ENCODE assay signal across 25 cellular contexts in the genomic region with DNA sequence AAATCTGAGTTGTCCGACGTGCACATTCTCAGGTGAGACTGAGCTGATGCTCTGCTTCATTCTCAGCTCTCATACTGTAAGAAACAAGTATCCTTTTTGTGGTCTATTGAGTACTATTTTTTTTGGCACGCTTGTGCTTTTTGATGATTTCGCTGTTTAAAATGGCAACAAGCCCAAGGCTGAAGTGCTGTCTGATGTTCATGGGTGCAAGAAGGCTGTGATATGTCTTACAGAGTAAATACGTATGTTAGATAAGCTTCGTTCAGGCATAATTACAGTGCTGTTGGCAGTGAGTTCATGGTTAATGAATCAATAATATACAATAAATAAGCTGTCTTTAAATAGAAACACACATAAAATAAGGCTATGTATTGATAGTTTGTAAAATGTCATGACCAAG. TPM values are rescaled to one million over a fixed set of nuclear protein-coding genes. Genes with fewer than 3 reads are reported as not detected.
DNase-seq lines count a peak whose midpoint lies in the region; ATAC-seq, FAIRE-seq and TF ChIP-seq lines count a peak whose summit lies in the region.
"Had no signal": no experiment of that assay in that cellular context is flagged by ENCODE, and none has a peak within 500 bp of the region (broad histone marks: within the 10 kb centered on the region; RNA-seq: fewer than 3 reads in every experiment).

No MANE protein-coding gene starts in this region.

- TF ChIP-seq CTCF in choroid plexus epithelial cell (conservative IDR thresholded peaks at IDR 0.05; ENCODE audit: low read depth, low read length) (no peak), nephron (IDR thresholded peaks at IDR 0.05; ENCODE audit: unreplicated experiment in 3 of 3) (no peak), foreskin keratinocyte (conservative IDR thresholded peaks at IDR 0.05) (no peak)

- no peaks in the 10 kb centered on the region for H3K9me3 Mint-ChIP-seq in nephron
- H3K9me3 Mint-ChIP-seq: CD8-positive, alpha-beta memory T cell; naive B cell; stimulated activated naive CD8-positive, alpha-beta T cell treated with anti-CD3 and anti-CD28 coated beads, Interleukin-15, amount 100 ng/mL, for 72 hours had no signal

- FAIRE-seq in frontal cortex (lab: Jason Lieb, UNC): no peak

- H3K27ac Mint-ChIP-seq in nephron: peak overlapping the region; percentile 27 to 68 (median 55)
- H3K27ac Mint-ChIP-seq: activated CD4-positive, alpha-beta T cell treated with anti-CD3 and anti-CD28 coated beads for 36 hours; CD8-positive, alpha-beta memory T cell; naive B cell; stimulated activated naive CD8-positive, alpha-beta T cell treated with anti-CD3 and anti-CD28 coated beads, Interleukin-15, amount 100 ng/mL, for 72 hours had no signal

- no peak overlapping the region for H3K27ac ChIP-seq in foreskin keratinocyte
- H3K27ac ChIP-seq: parathyroid adenoma, Peyer's patch, sigmoid colon, upper lobe of left lung had no signal

- no peak overlapping the region for H3K4me3 ChIP-seq in choroid plexus epithelial cell (ENCODE audit: low read depth, low read length)
- H3K4me3 ChIP-seq: Peyer's patch, sigmoid colon, upper lobe of left lung had no signal

- no peaks in the 10 kb centered on the region for H3K4me1 ChIP-seq in foreskin keratinocyte
- H3K4me1 ChIP-seq: parathyroid adenoma, Peyer's patch, sigmoid colon had no signal

- no peaks in the 10 kb centered on the region for H3K27me3 ChIP-seq in foreskin keratinocyte
- H3K27me3 ChIP-seq: Peyer's patch, sigmoid colon, upper lobe of left lung had no signal

- H3K27me3 Mint-ChIP-seq in nephron (ENCODE audit: low read depth): no peaks in the 10 kb centered on the region
- H3K27me3 Mint-ChIP-seq: activated CD4-positive, alpha-beta T cell treated with anti-CD3 and anti-CD28 coated beads for 36 hours; CD8-positive, alpha-beta memory T cell; naive B cell; stimulated activated naive CD8-positive, alpha-beta T cell treated with anti-CD3 and anti-CD28 coated beads, Interleukin-15, amount 100 ng/mL, for 72 hours had no signal

- no peak for ATAC-seq in foreskin keratinocyte
- ATAC-seq: activated CD4-positive, alpha-beta T cell treated with anti-CD3 and anti-CD28 coated beads for 36 hours; stimulated activated naive CD8-positive, alpha-beta T cell treated with anti-CD3 and anti-CD28 coated beads, Interleukin-15, amount 100 ng/mL, for 72 hours had no signal

- H3K36me3 Mint-ChIP-seq in nephron (ENCODE audit: low read depth): peaks cover 57% of the 10 kb centered on the region

- H3K4me3 Mint-ChIP-seq in nephron: no peak overlapping the region
- H3K4me3 Mint-ChIP-seq: activated CD4-positive, alpha-beta T cell treated with anti-CD3 and anti-CD28 coated beads for 36 hours; CD8-positive, alpha-beta memory T cell; naive B cell; stimulated activated naive CD8-positive, alpha-beta T cell treated with anti-CD3 and anti-CD28 coated beads, Interleukin-15, amount 100 ng/mL, for 72 hours had no signal

- H3K4me1 Mint-ChIP-seq in nephron: peaks cover 10% of the 10 kb centered on the region
- H3K4me1 Mint-ChIP-seq: activated CD4-positive, alpha-beta T cell treated with anti-CD3 and anti-CD28 coated beads for 36 hours; naive B cell; stimulated activated naive CD8-positive, alpha-beta T cell treated with anti-CD3 and anti-CD28 coated beads, Interleukin-15, amount 100 ng/mL, for 72 hours had no signal

- peak; percentile 53 for DNase-seq in Daoy (ENCODE audit: low read depth)
- DNase-seq in NCI-H2196 (lab: John Stamatoyannopoulos, UW; ENCODE audit: unreplicated experiment): peak; percentile 65
- DNase-seq in choroid plexus epithelial cell (ENCODE audit: low read depth): peak; percentile 93
- no peak for DNase-seq in frontal cortex (ENCODE audit: low spot score in 2 of 2)
- no peak for DNase-seq in NCI-H1694 (lab: John Stamatoyannopoulos, UW)
- DNase-seq in foreskin keratinocyte: no peak
- no peak for DNase-seq in NCI-H2171 (lab: John Stamatoyannopoulos, UW)
- DNase-seq: activated CD4-positive, alpha-beta T cell treated with anti-CD3 and anti-CD28 coated beads for 36 hours; activated CD8-positive, alpha-beta memory T cell treated with anti-CD3 and anti-CD28 coated beads, Interleukin-2, amount 50 U/mL, for 4 hours; activated gamma-delta T cell; amniotic stem cell; CD8-positive, alpha-beta memory T cell; H7; MV-4-11; naive B cell; NCI-H2107; NCI-H748 treated with DMSO at 0.1 percent for 48 hours; Peyer's patch; sigmoid colon; stimulated activated CD4-positive, alpha-beta T cell treated with anti-CD3 and anti-CD28 coated beads, Interleukin-2, amount 100 ng/mL, for 24 hours; stimulated activated naive CD8-positive, alpha-beta T cell treated with anti-CD3 and anti-CD28 coated beads, Interleukin-15, amount 100 ng/mL, for 72 hours; T1000; upper lobe of left lung had no signal

RNA-seq across cellular contexts. Expression of gene AQR, which starts 27.2 kb away (rescaled TPM):
- total RNA-seq in Daoy (2014; rRNA removed; shearing (Covaris generic)): 21.5 and 23.1 TPM in 2 replicates
- 39.1 TPM for total RNA-seq in frontal cortex
- total RNA-seq in foreskin keratinocyte: 30.0 and 34.0 TPM in 2 replicates
- polyA plus RNA-seq in foreskin keratinocyte: 21.3 and 29.1 TPM in 2 replicates

RNA-seq across cellular contexts. Expression of gene ZNF770, which starts 45.7 kb away (rescaled TPM):
- total RNA-seq in Daoy (2014; rRNA removed; shearing (Covaris generic)): 13.1 and 15.7 TPM in 2 replicates
- total RNA-seq in frontal cortex (115 TPM), foreskin keratinocyte (34.8 and 38.5 TPM in 2 replicates)
- polyA plus RNA-seq in foreskin keratinocyte: 7.9 and 9.7 TPM in 2 replicates

Comparison
In these comparisons a context has a peak if more than half of its experiments do, and no peak if none do; other contexts are left out.
1. DNase-seq: peak in Daoy (single experiment), NCI-H2196 (single experiment) and choroid plexus epithelial cell (single experiment); none in frontal cortex (0 of 2), NCI-H1694 (single experiment), foreskin keratinocyte (0 of 2) and NCI-H2171 (single experiment).